Comparison of ENCODE assay signal across 8 cellular contexts in the genomic region with DNA sequence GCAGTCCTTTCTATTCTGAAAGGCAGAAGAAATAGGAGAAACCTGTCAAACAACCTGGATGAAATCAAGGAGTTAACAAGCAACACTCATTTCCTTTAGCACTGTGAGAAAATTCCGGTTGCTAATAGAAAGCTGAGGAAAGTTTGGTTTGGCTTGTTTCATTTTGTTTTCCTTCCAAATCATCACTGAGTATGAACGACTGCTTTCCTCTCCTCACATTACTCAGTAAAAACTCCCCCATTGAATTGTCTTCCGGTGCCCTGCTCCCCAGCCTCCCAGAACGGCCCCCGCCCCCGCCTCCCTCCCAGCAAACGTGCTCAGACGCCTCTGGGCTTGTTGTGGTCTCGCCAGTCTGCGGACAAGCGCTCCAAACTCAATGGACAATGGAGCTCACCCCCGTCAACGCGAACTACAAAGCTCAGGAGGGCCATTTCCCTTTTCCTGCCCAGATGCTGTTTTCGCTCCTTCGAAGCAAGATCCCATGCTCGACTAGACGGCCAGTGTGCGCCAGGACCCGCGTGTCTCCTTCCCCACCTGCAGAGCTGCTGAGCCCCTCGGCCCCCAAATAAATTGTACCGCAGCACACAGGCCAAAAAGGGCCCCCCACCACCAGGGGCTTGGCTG. TPM values are rescaled to one million over a fixed set of nuclear protein-coding genes. Genes with fewer than 3 reads are reported as not detected.
DNase-seq lines count a peak whose midpoint lies in the region; ATAC-seq and TF ChIP-seq lines count a peak whose summit lies in the region.

No MANE protein-coding gene starts in this region.

- H3K27ac ChIP-seq in HUES6 (ENCODE audit: low read depth, low read length) (peak overlapping the region; percentile 93), neutrophil (peak overlapping the region; percentile 95), thymus (ENCODE audit: low read depth) (peak overlapping the region; percentile 93)

- ATAC-seq in GM21390 (IDR thresholded peaks at IDR 0.05; ENCODE audit: unreplicated experiment): peak; percentile 36

- H3K36me3 Mint-ChIP-seq in activated naive CD4-positive, alpha-beta T cell treated with anti-CD3 and anti-CD28 coated beads, Interleukin-2, amount 50 U/mL, for 24 hours: peaks cover 9% of the 10 kb centered on the region

- no peaks in the 10 kb centered on the region for H3K27me3 Mint-ChIP-seq in activated naive CD4-positive, alpha-beta T cell treated with anti-CD3 and anti-CD28 coated beads, Interleukin-2, amount 50 U/mL, for 24 hours

- H3K9me3 ChIP-seq in HUES6 (ENCODE audit: control insufficient read depth, insufficient read depth, low read depth, low read length) (no peaks in the 10 kb centered on the region), neutrophil (no peaks in the 10 kb centered on the region), thymus (ENCODE audit: control insufficient read depth) (no peaks in the 10 kb centered on the region)

- TF ChIP-seq CTCF in neutrophil (IDR thresholded peaks at IDR 0.05): no peak

- WGBS in thymus: under 1% methylated on average over 23 of the region's 23 CpGs

- H3K36me3 ChIP-seq in HUES6 (ENCODE audit: control insufficient read depth, insufficient read depth, low read length): peaks cover 3% of the 10 kb centered on the region; the same call in 1 of the 2 replicates
- no peaks in the 10 kb centered on the region for H3K36me3 ChIP-seq in neutrophil
- H3K36me3 ChIP-seq in thymus (ENCODE audit: control insufficient read depth, insufficient read depth): no peaks in the 10 kb centered on the region

- H3K4me3 ChIP-seq in HUES6 (ENCODE audit: low read depth, low read length) (peak overlapping the region; percentile 94), neutrophil (ENCODE audit: low read depth in 1 of 2, low read length in 1 of 2) (peak overlapping the region; percentile 87 to 100), thymus (ENCODE audit: low read length) (peak overlapping the region; percentile 96)

- no peaks in the 10 kb centered on the region for H3K4me1 ChIP-seq in HUES6 (ENCODE audit: control insufficient read depth, insufficient read depth, low read length)
- peaks cover 23 to 28% of the 10 kb centered on the region in 2 experiments for H3K4me1 ChIP-seq in neutrophil (ENCODE audit: control insufficient read depth in 1 of 2, insufficient read depth in 1 of 2, low read depth in 1 of 2, low read length in 1 of 2)
- H3K4me1 ChIP-seq in thymus (ENCODE audit: control insufficient read depth, insufficient read depth, low read length): peaks cover 4% of the 10 kb centered on the region

- peak overlapping the region; percentile 90 for H3K4me3 Mint-ChIP-seq in activated naive CD4-positive, alpha-beta T cell treated with anti-CD3 and anti-CD28 coated beads, Interleukin-2, amount 50 U/mL, for 24 hours

- no peaks in the 10 kb centered on the region for H3K27me3 ChIP-seq in HUES6 (ENCODE audit: control insufficient read depth, insufficient read depth, low read length)
- H3K27me3 ChIP-seq in neutrophil: no peaks in the 10 kb centered on the region
- no peaks in the 10 kb centered on the region for H3K27me3 ChIP-seq in thymus (ENCODE audit: control insufficient read depth, insufficient read depth)

- peaks cover 47% of the 10 kb centered on the region for H3K4me1 Mint-ChIP-seq in activated naive CD4-positive, alpha-beta T cell treated with anti-CD3 and anti-CD28 coated beads, Interleukin-2, amount 50 U/mL, for 24 hours

- H3K9me3 Mint-ChIP-seq in activated naive CD4-positive, alpha-beta T cell treated with anti-CD3 and anti-CD28 coated beads, Interleukin-2, amount 50 U/mL, for 24 hours: no peaks in the 10 kb centered on the region

- H3K9ac ChIP-seq in HUES6 (ENCODE audit: low read length): peak overlapping the region; percentile 84

- peak overlapping the region; percentile 98 for H3K27ac Mint-ChIP-seq in activated naive CD4-positive, alpha-beta T cell treated with anti-CD3 and anti-CD28 coated beads, Interleukin-2, amount 50 U/mL, for 24 hours

- in situ Hi-C loops in Caki2 (cut with HindIII; ENCODE audit: low pct_unique_long_range_greater_than_20kb, low sequenced_read_pairs): no loop called here
- in situ Hi-C loops in SK-MEL-5 (cut with HindIII; ENCODE audit: low pct_unique_long_range_greater_than_20kb, low sequenced_read_pairs): no loop called here

- peak; percentile 43 for DNase-seq in Caki2 (ENCODE audit: low read depth)
- peak; percentile 75 for DNase-seq in SK-MEL-5 (ENCODE audit: low read depth, low spot score)
- peak; percentile 61 for DNase-seq in germinal center (ENCODE audit: low spot score)

RNA-seq across cellular contexts. Expression of a gene that starts 0.7 kb away (rescaled TPM):
- total RNA-seq in Caki2 (2014; rRNA removed; shearing (Covaris generic); ENCODE audit: low replicate concordance): 18.7 and 19.4 TPM in 2 replicates
- 27.0 and 27.4 TPM in 2 replicates for total RNA-seq in SK-MEL-5 (2014; rRNA removed; shearing (Covaris generic))
- polyA plus RNA-seq in SK-MEL-5 (2015; cell fraction: cytosol; rRNA removed): 19.4 and 23.6 TPM in 2 replicates
- 18.1 and 18.9 TPM in 2 replicates for polyA plus RNA-seq in SK-MEL-5 (2015; cell fraction: nucleus; rRNA removed)
- 19.3 TPM for polyA plus RNA-seq in thymus

RNA-seq across cellular contexts. Expression of a gene that starts 11.9 kb away (rescaled TPM):
- 6.1 and 13.3 TPM in 2 replicates for total RNA-seq in Caki2 (2014; rRNA removed; shearing (Covaris generic); ENCODE audit: low replicate concordance)
- 12.4 and 14.8 TPM in 2 replicates for total RNA-seq in SK-MEL-5 (2014; rRNA removed; shearing (Covaris generic))
- polyA plus RNA-seq in SK-MEL-5 (2015; cell fraction: cytosol; rRNA removed): 10.7 and 11.0 TPM in 2 replicates
- 1.6 and 6.5 TPM in 2 replicates for polyA plus RNA-seq in SK-MEL-5 (2015; cell fraction: nucleus; rRNA removed)
- 12.0 TPM for polyA plus RNA-seq in thymus

Comparison
In these comparisons a context has a peak if more than half of its experiments do, and no peak if none do; other contexts are left out.
1. Peak in every context shown above with its lines: DNase-seq, ATAC-seq, H3K4me3 ChIP-seq and H3K27ac ChIP-seq.